Comparison of ENCODE assay signal across 8 cellular contexts in genomic region chr3:23809840-23810341, GRCh38. TPM values are rescaled to one million over a fixed set of nuclear protein-coding genes. Genes with fewer than 3 reads are reported as not detected.
A peak's percentile ranks its signal among the peaks of the same experiment; 100 is the strongest.
DNase-seq lines count a peak whose midpoint lies in the region; ATAC-seq and TF ChIP-seq lines count a peak whose summit lies in the region.

No MANE protein-coding gene starts in this region.

- no peak overlapping the region for H4K8ac ChIP-seq in mesendoderm (ENCODE audit: low read depth, low read length)

- H3K27ac ChIP-seq in mesendoderm (ENCODE audit: low read depth, low read length) = peak overlapping the region; percentile 66

- H3K23ac ChIP-seq in mesendoderm (ENCODE audit: low read length) = no peak overlapping the region

- peaks cover 4% of the 10 kb centered on the region for H3K79me1 ChIP-seq in mesendoderm (ENCODE audit: low read length)

- H3K36me3 Mint-ChIP-seq in MCF 10A (ENCODE audit: insufficient read depth, unreplicated experiment) = peaks cover 27% of the 10 kb centered on the region

- H3K4me1 ChIP-seq in mesendoderm (ENCODE audit: control insufficient read depth, low read depth, low read length) = peaks cover 12% of the 10 kb centered on the region

- H2BK120ac ChIP-seq in mesendoderm (ENCODE audit: low read depth, low read length) = no peak overlapping the region

- TF ChIP-seq CTCF in MCF 10A (IDR thresholded peaks at IDR 0.05; ENCODE audit: unreplicated experiment) = no peak

- no peaks in the 10 kb centered on the region for H3K36me3 ChIP-seq in mesendoderm (ENCODE audit: control insufficient read depth, insufficient read depth, low read length)

- H3K27me3 Mint-ChIP-seq in MCF 10A (ENCODE audit: insufficient read depth, unreplicated experiment) = no peaks in the 10 kb centered on the region

- no peak overlapping the region for H2BK15ac ChIP-seq in mesendoderm (replicated peaks; ENCODE audit: low read depth)

- intact Hi-C loops in MCF 10A (cut with micrococcal nuclease) = loop anchor here (10.0 kb wide), 1 partner anchor 845 kb away; no protein-coding TSS in a partner anchor

- peak overlapping the region; percentile 97 for H3K27ac Mint-ChIP-seq in MCF 10A (ENCODE audit: low read depth, unreplicated experiment)

- H3K18ac ChIP-seq in mesendoderm (ENCODE audit: low read length) = peak overlapping the region; percentile 39

- H2BK5ac ChIP-seq in mesendoderm (ENCODE audit: low read length) = no peak overlapping the region

- POLR2A ChIA-PET in MCF 10A (lab: Yijun Ruan, JAX) = interaction anchor here (0.8 to 3.8 kb wide), 3 partner anchors 98 to 137 kb away, joined by 3 to 29 read pairs (median 3); partner anchors contain the start of genes NKIRAS1 and RPL15

- H3K9me3 Mint-ChIP-seq in MCF 10A (ENCODE audit: unreplicated experiment) = no peaks in the 10 kb centered on the region

- H3K27me3 ChIP-seq in mesendoderm (ENCODE audit: insufficient read depth, low read length, poor library complexity) = no peaks in the 10 kb centered on the region

- no CpG with 5 or more reads among the region's 13 CpGs for WGBS in mesendoderm (ENCODE audit: extremely low coverage, insufficient coverage, low lambda C conversion rate)

- BruUV-seq in MCF 10A (replicated peaks; lab: Mats Ljungman, UMichigan) = TSS peak; percentile 56

- H4K5ac ChIP-seq in mesendoderm (ENCODE audit: low read length) = no peak overlapping the region

- peak overlapping the region; percentile 84 for H3K9ac ChIP-seq in mesendoderm (ENCODE audit: low read length)

- peak; percentile 12 for DNase-seq in COLO668 (lab: John Stamatoyannopoulos, UW; ENCODE audit: unreplicated experiment)
- peak; percentile 59 to 74 for DNase-seq in Kasumi-1 (lab: John Stamatoyannopoulos, UW)
- no peak for DNase-seq in MCF 10A (ENCODE audit: unreplicated experiment)
- DNase-seq in mesendoderm = peak; percentile 55
- DNase-seq in NCI-H1436 (lab: John Stamatoyannopoulos, UW) = no peak
- no peak for DNase-seq in activated CD4-positive, CD25-positive, alpha-beta regulatory T cell treated with anti-CD3 and anti-CD28 coated beads, Interleukin-2, amount 50 U/mL, for 72 hours
- no peak for DNase-seq in ureter (ENCODE audit: low spot score)

- H3K4ac ChIP-seq in mesendoderm (ENCODE audit: low read depth, low read length) = peak overlapping the region; percentile 48

- H3K4me3 ChIP-seq in mesendoderm (ENCODE audit: low read length) = no peak overlapping the region

- no peak overlapping the region for H2AK5ac ChIP-seq in mesendoderm (ENCODE audit: low read length)

- CTCF ChIA-PET in MCF 10A (lab: Yijun Ruan, JAX) = interaction anchor here (0.6 kb wide), 1 partner anchor 84 kb away, joined by 3 read pairs; no protein-coding TSS in a partner anchor

- peaks cover 51% of the 10 kb centered on the region for H3K4me1 Mint-ChIP-seq in MCF 10A (ENCODE audit: insufficient read depth, unreplicated experiment)

- H3K4me2 ChIP-seq in mesendoderm (ENCODE audit: low read length) = peak overlapping the region; percentile 43

- H3K56ac ChIP-seq in mesendoderm (ENCODE audit: low read length) = peak overlapping the region; percentile 3

- peak overlapping the region; percentile 89 for H3K4me3 Mint-ChIP-seq in MCF 10A (ENCODE audit: unreplicated experiment)

- peaks cover 30% of the 10 kb centered on the region for H3K79me2 ChIP-seq in mesendoderm (ENCODE audit: control insufficient read depth, insufficient read depth, low read length)

- ATAC-seq in HG03175 (IDR thresholded peaks at IDR 0.05; ENCODE audit: unreplicated experiment) = no peak

RNA-seq across cellular contexts. Expression of gene UBE2E1, which starts 4.1 kb away (rescaled TPM):
- total RNA-seq in MCF 10A (2022) (128 and 130 TPM in 2 replicates), ureter (107 TPM)
- 169 TPM for polyA plus RNA-seq in mesendoderm (2013, experiment 1 of 2)
- polyA plus RNA-seq in mesendoderm (2013, experiment 2 of 2) = 166 TPM

Comparison
In these comparisons a context has a peak if more than half of its experiments do, and no peak if none do; other contexts are left out.
1. DNase-seq: peak in COLO668 (single experiment), Kasumi-1 (2 of 2) and mesendoderm (single experiment); none in MCF 10A (single experiment), NCI-H1436 (single experiment), activated CD4-positive, CD25-positive, alpha-beta regulatory T cell treated with anti-CD3 and anti-CD28 coated beads, Interleukin-2, amount 50 U/mL, for 72 hours (single experiment) and ureter (single experiment).